In genomic region chr6:359261-360035, GRCh38 we compare ENCODE assay signal across 1 cellular context.
TF ChIP-seq lines count a peak whose summit lies in the region.

No MANE protein-coding gene starts in this region.

TF ChIP-seq in GM12878, 131 proteins besides CTCF, POLR2A, EP300 and RAD21 (continued from another document):
- TF ChIP-seq SMC3 (IDR thresholded peaks at IDR 0.05; ENCODE audit: borderline replicate concordance, low read length): no peak
